ENCODE assay signal across 14 cellular contexts in genomic region chr22:24565077-24565476, GRCh38.
"Had no signal": no experiment of that assay in that cellular context is flagged by ENCODE, and none has a peak within 500 bp of the region (broad histone marks: within the 10 kb centered on the region; RNA-seq: fewer than 3 reads in every experiment).

No MANE protein-coding gene starts in this region.

- H3K36me3 ChIP-seq: neural progenitor cell, ovary had no signal

- H3K9me3 ChIP-seq: ovary, tibial nerve, vagina had no signal

- ATAC-seq: activated T-helper 17 cell treated with anti-CD3 and anti-CD28 coated beads, Interleukin-2, amount 50 U/mL, for 72 hours; esophagus mucosa; SK-N-SH treated with all-trans-retinoic acid at 6 μM for 48 hours had no signal

- H3K27ac ChIP-seq: neural progenitor cell, ovary, skin epidermis had no signal

- H3K27ac Mint-ChIP-seq: neural progenitor cell had no signal

- H3K9me3 Mint-ChIP-seq: activated naive CD4-positive, alpha-beta T cell treated with anti-CD3 and anti-CD28 coated beads, Interleukin-2, amount 50 U/mL, for 24 hours; activated T-helper 17 cell treated with anti-CD3 and anti-CD28 coated beads, Interleukin-2, amount 50 U/mL, for 72 hours; neural progenitor cell; T-helper 1 cell treated with Interleukin-12 subunit alpha and Interleukin-12 subunit beta and Interleukin-4 antibody, amounts not matched to agents 30 μg/mL and 1 μg/mL, for 36 hours had no signal

- H3K4me1 Mint-ChIP-seq: neural progenitor cell had no signal

- H3K27me3 ChIP-seq: neural progenitor cell, ovary, tibial nerve, vagina had no signal

- H3K4me3 Mint-ChIP-seq: activated T-helper 17 cell treated with anti-CD3 and anti-CD28 coated beads, Interleukin-2, amount 50 U/mL, for 72 hours; neural progenitor cell; T-helper 1 cell treated with Interleukin-12 subunit alpha and Interleukin-12 subunit beta and Interleukin-4 antibody, amounts not matched to agents 30 μg/mL and 1 μg/mL, for 36 hours had no signal

- H3K4me3 ChIP-seq: lung, neural progenitor cell, ovary, skin epidermis, tibial nerve, vagina had no signal

- DNase-seq: activated CD8-positive, alpha-beta memory T cell treated with anti-CD3 and anti-CD28 coated beads, Interleukin-2, amount 50 U/mL, for 4 hours; kidney; midbrain; ovary had no signal

- H3K4me1 ChIP-seq: neural progenitor cell had no signal
